In the genomic region with DNA sequence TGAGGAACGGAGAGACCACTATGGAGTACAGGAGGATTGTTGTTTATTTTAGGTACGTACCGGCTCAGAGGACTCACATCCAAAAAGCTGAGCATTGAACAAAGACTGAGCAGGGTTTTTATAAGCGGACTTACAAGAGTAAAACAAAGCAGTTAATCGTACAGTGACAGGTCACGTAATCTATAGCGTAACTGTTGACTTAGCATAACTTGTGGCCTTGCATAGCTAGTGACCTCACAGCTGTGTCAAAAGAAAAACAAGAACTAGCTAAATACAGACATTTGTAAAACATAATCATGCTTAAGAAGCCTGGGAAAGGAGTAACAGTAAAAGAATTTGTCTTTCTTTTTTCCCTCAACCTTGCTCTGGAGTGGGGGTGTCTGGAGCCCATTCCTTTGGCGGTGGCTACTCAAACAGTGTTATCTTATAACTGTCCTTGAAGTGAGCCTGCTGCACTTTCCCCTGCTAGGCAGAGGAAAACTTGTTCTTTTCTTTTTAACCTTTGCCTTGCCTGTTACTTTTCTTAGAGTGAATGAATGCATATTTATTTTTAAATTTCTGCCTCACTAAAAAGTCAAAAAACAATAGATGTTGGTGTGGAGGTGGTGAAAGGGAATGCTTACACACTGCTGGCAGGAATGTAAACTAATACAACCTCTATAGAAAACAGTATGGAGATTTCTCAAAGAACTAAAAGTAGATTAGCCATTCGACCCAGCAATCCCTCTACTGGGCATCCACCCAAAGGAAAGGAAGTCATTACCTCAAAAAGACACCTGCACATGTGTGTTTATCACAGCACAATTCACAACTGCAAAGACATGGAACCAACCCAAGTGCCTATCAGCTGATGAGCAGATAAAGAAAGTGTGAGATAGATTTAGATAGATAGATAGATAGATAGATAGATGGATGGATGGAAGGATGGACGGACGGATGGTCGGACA, we compare ENCODE assay signal across 19 cellular contexts.
A peak's percentile ranks its signal among the peaks of the same experiment; 100 is the strongest.
DNase-seq lines count a peak whose midpoint lies in the region; ATAC-seq and TF ChIP-seq lines count a peak whose summit lies in the region.
"Had no signal": no experiment of that assay in that cellular context is flagged by ENCODE, and none has a peak within 500 bp of the region (broad histone marks: within the 10 kb centered on the region; RNA-seq: fewer than 3 reads in every experiment).

No MANE protein-coding gene starts in this region.

- H4K20me1 ChIP-seq in IMR-90 (ENCODE audit: insufficient read depth, low read length), result no peaks in the 10 kb centered on the region

- no peaks in the 10 kb centered on the region for H3K27me3 Mint-ChIP-seq in Caco-2 (ENCODE audit: insufficient read depth, unreplicated experiment)

- TF ChIP-seq POLR2A in IMR-90 (IDR thresholded peaks at IDR 0.05; ENCODE audit: low read depth, low read length), result no peak

- no peak overlapping the region for H4K8ac ChIP-seq in IMR-90 (ENCODE audit: low read depth in 2 of 2, low read length in 2 of 2)

- H3K4me3 ChIP-seq in Caco-2 (ENCODE audit: low read depth, low read length), result peak overlapping the region; percentile 6
- no peak overlapping the region for H3K4me3 ChIP-seq in IMR-90 (ENCODE audit: insufficient read depth, low read depth, low read length)
- H3K4me3 ChIP-seq in astrocyte of the spinal cord (ENCODE audit: low read depth, low read length), result no peak overlapping the region
- H3K4me3 ChIP-seq: breast epithelium, neural progenitor cell, SJSA1 had no signal

- H3K79me1 ChIP-seq in IMR-90 (ENCODE audit: low read depth in 1 of 2, low read length in 2 of 2), result no peaks in the 10 kb centered on the region

- H3K4me3 Mint-ChIP-seq in Caco-2 (ENCODE audit: unreplicated experiment), result peak overlapping the region; percentile 49
- H3K4me3 Mint-ChIP-seq: activated B cell treated with CpG ODN at 0.5 μM for 24 hours; activated T-cell treated with anti-CD3 and anti-CD28 coated beads, Interleukin-2, amount 50 U/mL, for 4 hours; CD8-positive, alpha-beta T cell; neural progenitor cell had no signal

- H2BK20ac ChIP-seq in IMR-90 (ENCODE audit: low read depth, low read length), result no peak overlapping the region

- H4K5ac ChIP-seq in IMR-90 (ENCODE audit: low read depth, low read length), result no peak overlapping the region

- dilution Hi-C loops in IMR-90 (cut with HindIII; ENCODE audit: low sequenced_read_pairs, unreplicated experiment), result no loop called here

- H3K56ac ChIP-seq in IMR-90 (ENCODE audit: extremely low read depth, insufficient read depth, low read length), result no peak overlapping the region

- no peak overlapping the region for H3K23ac ChIP-seq in IMR-90 (ENCODE audit: low read depth, low read length)

- H4K91ac ChIP-seq in IMR-90 (ENCODE audit: insufficient read depth, low read depth, low read length), result no peak overlapping the region

- H3K36me3 ChIP-seq in Caco-2 (ENCODE audit: control insufficient read depth, insufficient read depth, low read length) (no peaks in the 10 kb centered on the region), IMR-90 (ENCODE audit: control insufficient read depth, insufficient read depth, low read length) (no peaks in the 10 kb centered on the region)
- H3K36me3 ChIP-seq: breast epithelium, neural progenitor cell, SJSA1 had no signal

- H3K27me3 ChIP-seq in Caco-2 (replicated peaks; ENCODE audit: control insufficient read depth, insufficient read depth, low read length) (no peaks in the 10 kb centered on the region), IMR-90 (ENCODE audit: control insufficient read depth, insufficient read depth, low read length) (peaks cover 8% of the 10 kb centered on the region)
- H3K27me3 ChIP-seq: neural progenitor cell had no signal

- no peak overlapping the region for H3K18ac ChIP-seq in IMR-90 (ENCODE audit: low read depth, low read length)

- no peak for TF ChIP-seq RAD21 in IMR-90 (IDR thresholded peaks at IDR 0.05; ENCODE audit: low read length)

- 17% methylated on average over 2 of the region's 12 CpGs; no CpG with 5 or more reads in 1 of the 2 experiments for WGBS in IMR-90 (ENCODE audit: extremely low coverage in 2 of 2, insufficient read length in 1 of 2), 2 experiments

- H3K4me2 ChIP-seq in IMR-90 (ENCODE audit: low read depth, low read length), result peak overlapping the region; percentile 25
- H3K4me2 ChIP-seq: neural progenitor cell had no signal

- H3K4ac ChIP-seq in IMR-90 (ENCODE audit: low read depth, low read length), result no peak overlapping the region

- peaks cover 6% of the 10 kb centered on the region for H3K36me3 Mint-ChIP-seq in Caco-2 (ENCODE audit: insufficient read depth, unreplicated experiment)
- H3K36me3 Mint-ChIP-seq: CD8-positive, alpha-beta T cell; neural progenitor cell had no signal

- no peak overlapping the region for H2BK15ac ChIP-seq in IMR-90 (ENCODE audit: low read depth, low read length)

- CTCF ChIA-PET in Caco-2 (lab: Charles Lee), result no interaction called here
- CTCF ChIA-PET in IMR-90 (lab: Yijun Ruan, JAX), result no interaction called here

- TF ChIP-seq CTCF in Caco-2 (IDR thresholded peaks at IDR 0.05; ENCODE audit: insufficient read depth in 1 of 2, low read depth in 1 of 2, low read length in 1 of 2, severe bottlenecking in 1 of 2, unreplicated experiment in 1 of 2) (no peak), IMR-90 (conservative IDR thresholded peaks at IDR 0.05; ENCODE audit: low read depth, low read length) (no peak), astrocyte of the spinal cord (IDR thresholded peaks at IDR 0.05; ENCODE audit: low read depth, low read length) (no peak)

- no peak overlapping the region for H2AK9ac ChIP-seq in IMR-90 (replicated peaks; ENCODE audit: low read depth, low read length, poor library complexity)

- H3K9me1 ChIP-seq in IMR-90 (ENCODE audit: insufficient read depth, low read length), result no peaks in the 10 kb centered on the region

- no peak overlapping the region for H2BK120ac ChIP-seq in IMR-90 (ENCODE audit: low read depth, low read length)

- H2BK5ac ChIP-seq in IMR-90 (ENCODE audit: low read depth, low read length, poor library complexity, severe bottlenecking), result no peak overlapping the region

- POLR2A ChIA-PET in Caco-2 (lab: Charles Lee) (no interaction called here), IMR-90 (lab: Charles Lee; ENCODE audit: unreplicated experiment) (no interaction called here)

- peaks cover 24% of the 10 kb centered on the region for H3K4me1 Mint-ChIP-seq in Caco-2 (ENCODE audit: low read depth, unreplicated experiment)
- H3K4me1 Mint-ChIP-seq: activated B cell treated with CpG ODN at 0.5 μM for 24 hours had no signal

- no TSS peak for BruUV-seq in Caco-2 (replicated peaks; lab: Mats Ljungman, UMichigan)
- BruUV-seq in IMR-90 (replicated peaks; lab: Mats Ljungman, UMichigan), result no TSS peak

- H3K14ac ChIP-seq in IMR-90 (replicated peaks; ENCODE audit: low read depth, low read length), result no peak overlapping the region

- H3K9me3 ChIP-seq in Caco-2 (no peaks in the 10 kb centered on the region), IMR-90 (ENCODE audit: control insufficient read depth, insufficient read depth, low read length) (no peaks in the 10 kb centered on the region)
- H3K9me3 ChIP-seq: breast epithelium, SJSA1 had no signal

- no peaks in the 10 kb centered on the region for H3K9me3 Mint-ChIP-seq in Caco-2 (ENCODE audit: unreplicated experiment)
- H3K9me3 Mint-ChIP-seq: activated B cell treated with CpG ODN at 0.5 μM for 24 hours; activated T-cell treated with anti-CD3 and anti-CD28 coated beads, Interleukin-2, amount 50 U/mL, for 4 hours; CD8-positive, alpha-beta T cell; neural progenitor cell had no signal

- no peak overlapping the region for H3K9ac ChIP-seq in IMR-90 (ENCODE audit: low read depth, low read length)
- H3K9ac ChIP-seq: neural progenitor cell had no signal

- no peak overlapping the region for H2AK5ac ChIP-seq in IMR-90 (ENCODE audit: low read depth, low read length)

- in situ Hi-C loops in IMR-90 (cut with MboI; ENCODE audit: low sequenced_read_pairs) (no loop called here), astrocyte of the spinal cord (cut with HindIII; ENCODE audit: low sequenced_read_pairs) (no loop called here)

- H2AFZ ChIP-seq in IMR-90 (replicated peaks; ENCODE audit: low read length, poor library complexity), result no peak overlapping the region
- H2AFZ ChIP-seq: neural progenitor cell had no signal

- DNase-seq in Caco-2, result peak; percentile 67 to 70
- DNase-seq in IMR-90, result peak; percentile 93
- peak; percentile 36 for DNase-seq in astrocyte of the spinal cord (ENCODE audit: low read depth, low spot score)
- peak; percentile 11 for DNase-seq in mesenteric fat pad (ENCODE audit: low spot score)
- no peak for DNase-seq in posterior vena cava (ENCODE audit: low spot score)
- DNase-seq in GDM1 (lab: John Stamatoyannopoulos, UW), result no peak
- DNase-seq: activated B cell treated with CpG ODN at 0.5 μM for 24 hours; activated naive CD4-positive, alpha-beta T cell treated with anti-CD3 and anti-CD28 coated beads, Interleukin-2, amount 50 U/mL, for 16 hours; activated T-cell treated with anti-CD3 and anti-CD28 coated beads, Interleukin-2, amount 50 U/mL, for 4 hours; erythroblast; glutamatergic neuron; NCI-H1092; NCI-H774; T-helper 9 cell had no signal

- H3K4me1 ChIP-seq in Caco-2, result peaks cover 23% of the 10 kb centered on the region
- H3K4me1 ChIP-seq in IMR-90 (ENCODE audit: control insufficient read depth, insufficient read depth, low read length), result no peaks in the 10 kb centered on the region
- H3K4me1 ChIP-seq: breast epithelium, SJSA1 had no signal

- H3K27ac ChIP-seq in IMR-90 (ENCODE audit: insufficient read depth, low read length), result no peak overlapping the region
- H3K27ac ChIP-seq: breast epithelium, neural progenitor cell, SJSA1 had no signal

- ATAC-seq in IMR-90 (ENCODE audit: low read depth) (peak; percentile 64), GM21526 (IDR thresholded peaks at IDR 0.05; ENCODE audit: low FRiP score, unreplicated experiment) (no peak)
- ATAC-seq: activated T-cell treated with anti-CD3 and anti-CD28 coated beads, Interleukin-2, amount 50 U/mL, for 4 hours; CD8-positive, alpha-beta T cell had no signal

- no peak overlapping the region for H3K27ac Mint-ChIP-seq in Caco-2 (ENCODE audit: unreplicated experiment)
- H3K27ac Mint-ChIP-seq: activated B cell treated with CpG ODN at 0.5 μM for 24 hours; CD8-positive, alpha-beta T cell; neural progenitor cell had no signal

- intact Hi-C loops in Caco-2 (cut with micrococcal nuclease; ENCODE audit: unreplicated experiment) (no loop called here), IMR-90 (cut with micrococcal nuclease) (no loop called here), posterior vena cava (cut with DNase I) (no loop called here)

TF ChIP-seq in IMR-90, 13 proteins besides CTCF, POLR2A, EP300 and RAD21:
- peak; percentile 55 for TF ChIP-seq MAFK (IDR thresholded peaks at IDR 0.05; ENCODE audit: low read depth, low read length)
- TF ChIP-seq CEBPB (IDR thresholded peaks at IDR 0.05; ENCODE audit: low read depth, low read length), result no peak

Comparison
In these comparisons a context has a peak if more than half of its experiments do, and no peak if none do; other contexts are left out.
1. DNase-seq: peak in Caco-2 (2 of 2), IMR-90 (single experiment), astrocyte of the spinal cord (single experiment) and mesenteric fat pad (single experiment); none in posterior vena cava (single experiment) and GDM1 (single experiment).